In the genomic region with DNA sequence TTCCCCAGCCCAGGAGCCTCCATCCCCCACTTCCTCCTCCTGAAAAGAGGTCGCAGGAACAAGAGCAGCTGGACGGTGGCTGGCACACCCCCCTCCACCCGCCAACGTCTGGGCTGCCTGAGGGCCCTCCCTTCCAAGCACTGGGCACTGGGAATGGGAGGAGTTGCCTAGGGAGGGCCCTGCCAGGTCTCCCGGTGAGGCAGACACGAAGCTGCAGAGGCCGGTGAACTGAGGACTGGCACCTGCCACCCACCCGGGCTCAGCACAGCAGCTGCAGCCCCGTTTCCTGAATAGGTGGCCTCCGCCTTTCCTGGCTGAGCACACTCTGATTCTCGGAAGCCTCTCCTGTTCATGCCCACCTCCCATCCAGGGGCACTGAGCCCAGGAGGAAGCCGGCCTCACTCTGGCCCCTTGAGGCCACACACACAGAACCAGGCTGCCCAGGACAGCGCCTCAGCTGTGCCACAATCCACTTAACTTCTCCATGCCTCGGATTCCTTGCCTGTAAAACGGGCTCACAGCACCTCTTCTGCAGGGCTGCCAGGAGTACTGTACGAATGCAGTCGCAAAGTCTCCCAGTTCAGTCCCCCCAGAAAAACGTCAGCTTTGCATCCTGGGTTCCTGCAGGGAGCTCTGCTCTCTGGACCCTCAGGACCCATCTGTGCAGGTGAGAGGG, we compare ENCODE assay signal across 1 cellular context.
TF ChIP-seq lines count a peak whose summit lies in the region.

No MANE protein-coding gene starts in this region.

TF ChIP-seq in GM23338, 12 proteins besides CTCF, POLR2A, EP300 and RAD21 (continued from another document):
- TF ChIP-seq, protein P1, sequence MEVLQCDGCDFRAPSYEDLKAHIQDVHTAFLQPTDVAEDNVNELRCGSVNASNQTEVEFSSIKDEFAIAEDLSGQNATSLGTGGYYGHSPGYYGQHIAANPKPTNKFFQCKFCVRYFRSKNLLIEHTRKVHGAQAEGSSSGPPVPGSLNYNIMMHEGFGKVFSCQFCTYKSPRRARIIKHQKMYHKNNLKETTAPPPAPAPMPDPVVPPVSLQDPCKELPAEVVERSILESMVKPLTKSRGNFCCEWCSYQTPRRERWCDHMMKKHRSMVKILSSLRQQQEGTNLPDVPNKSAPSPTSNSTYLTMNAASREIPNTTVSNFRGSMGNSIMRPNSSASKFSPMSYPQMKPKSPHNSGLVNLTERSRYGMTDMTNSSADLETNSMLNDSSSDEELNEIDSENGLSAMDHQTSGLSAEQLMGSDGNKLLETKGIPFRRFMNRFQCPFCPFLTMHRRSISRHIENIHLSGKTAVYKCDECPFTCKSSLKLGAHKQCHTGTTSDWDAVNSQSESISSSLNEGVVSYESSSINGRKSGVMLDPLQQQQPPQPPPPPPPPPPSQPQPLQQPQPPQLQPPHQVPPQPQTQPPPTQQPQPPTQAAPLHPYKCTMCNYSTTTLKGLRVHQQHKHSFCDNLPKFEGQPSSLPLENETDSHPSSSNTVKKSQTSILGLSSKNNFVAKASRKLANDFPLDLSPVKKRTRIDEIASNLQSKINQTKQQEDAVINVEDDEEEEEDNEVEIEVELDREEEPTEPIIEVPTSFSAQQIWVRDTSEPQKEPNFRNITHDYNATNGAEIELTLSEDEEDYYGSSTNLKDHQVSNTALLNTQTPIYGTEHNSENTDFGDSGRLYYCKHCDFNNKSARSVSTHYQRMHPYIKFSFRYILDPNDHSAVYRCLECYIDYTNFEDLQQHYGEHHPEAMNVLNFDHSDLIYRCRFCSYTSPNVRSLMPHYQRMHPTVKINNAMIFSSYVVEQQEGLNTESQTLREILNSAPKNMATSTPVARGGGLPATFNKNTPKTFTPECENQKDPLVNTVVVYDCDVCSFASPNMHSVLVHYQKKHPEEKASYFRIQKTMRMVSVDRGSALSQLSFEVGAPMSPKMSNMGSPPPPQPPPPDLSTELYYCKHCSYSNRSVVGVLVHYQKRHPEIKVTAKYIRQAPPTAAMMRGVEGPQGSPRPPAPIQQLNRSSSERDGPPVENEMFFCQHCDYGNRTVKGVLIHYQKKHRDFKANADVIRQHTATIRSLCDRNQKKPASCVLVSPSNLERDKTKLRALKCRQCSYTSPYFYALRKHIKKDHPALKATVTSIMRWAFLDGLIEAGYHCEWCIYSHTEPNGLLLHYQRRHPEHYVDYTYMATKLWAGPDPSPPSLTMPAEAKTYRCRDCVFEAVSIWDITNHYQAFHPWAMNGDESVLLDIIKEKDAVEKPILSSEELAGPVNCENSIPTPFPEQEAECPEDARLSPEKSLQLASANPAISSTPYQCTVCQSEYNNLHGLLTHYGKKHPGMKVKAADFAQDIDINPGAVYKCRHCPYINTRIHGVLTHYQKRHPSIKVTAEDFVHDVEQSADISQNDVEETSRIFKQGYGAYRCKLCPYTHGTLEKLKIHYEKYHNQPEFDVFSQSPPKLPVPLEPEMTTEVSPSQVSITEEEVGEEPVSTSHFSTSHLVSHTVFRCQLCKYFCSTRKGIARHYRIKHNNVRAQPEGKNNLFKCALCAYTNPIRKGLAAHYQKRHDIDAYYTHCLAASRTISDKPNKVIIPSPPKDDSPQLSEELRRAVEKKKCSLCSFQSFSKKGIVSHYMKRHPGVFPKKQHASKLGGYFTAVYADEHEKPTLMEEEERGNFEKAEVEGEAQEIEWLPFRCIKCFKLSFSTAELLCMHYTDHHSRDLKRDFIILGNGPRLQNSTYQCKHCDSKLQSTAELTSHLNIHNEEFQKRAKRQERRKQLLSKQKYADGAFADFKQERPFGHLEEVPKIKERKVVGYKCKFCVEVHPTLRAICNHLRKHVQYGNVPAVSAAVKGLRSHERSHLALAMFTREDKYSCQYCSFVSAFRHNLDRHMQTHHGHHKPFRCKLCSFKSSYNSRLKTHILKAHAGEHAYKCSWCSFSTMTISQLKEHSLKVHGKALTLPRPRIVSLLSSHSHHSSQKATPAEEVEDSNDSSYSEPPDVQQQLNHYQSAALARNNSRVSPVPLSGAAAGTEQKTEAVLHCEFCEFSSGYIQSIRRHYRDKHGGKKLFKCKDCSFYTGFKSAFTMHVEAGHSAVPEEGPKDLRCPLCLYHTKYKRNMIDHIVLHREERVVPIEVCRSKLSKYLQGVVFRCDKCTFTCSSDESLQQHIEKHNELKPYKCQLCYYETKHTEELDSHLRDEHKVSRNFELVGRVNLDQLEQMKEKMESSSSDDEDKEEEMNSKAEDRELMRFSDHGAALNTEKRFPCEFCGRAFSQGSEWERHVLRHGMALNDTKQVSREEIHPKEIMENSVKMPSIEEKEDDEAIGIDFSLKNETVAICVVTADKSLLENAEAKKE (CRISPR knock-in tag; IDR thresholded peaks at IDR 0.05) = no peak
- TF ChIP-seq NANOG (IDR thresholded peaks at IDR 0.05; ENCODE audit: borderline replicate concordance) = no peak
- no peak for TF ChIP-seq ZNF331 (CRISPR knock-in tag; IDR thresholded peaks at IDR 0.05; ENCODE audit: low read depth)
- no peak for TF ChIP-seq EZH2phosphoT487 (IDR thresholded peaks at IDR 0.05; ENCODE audit: unreplicated experiment)
